ENCODE assay signal across 9 cellular contexts in the genomic region with DNA sequence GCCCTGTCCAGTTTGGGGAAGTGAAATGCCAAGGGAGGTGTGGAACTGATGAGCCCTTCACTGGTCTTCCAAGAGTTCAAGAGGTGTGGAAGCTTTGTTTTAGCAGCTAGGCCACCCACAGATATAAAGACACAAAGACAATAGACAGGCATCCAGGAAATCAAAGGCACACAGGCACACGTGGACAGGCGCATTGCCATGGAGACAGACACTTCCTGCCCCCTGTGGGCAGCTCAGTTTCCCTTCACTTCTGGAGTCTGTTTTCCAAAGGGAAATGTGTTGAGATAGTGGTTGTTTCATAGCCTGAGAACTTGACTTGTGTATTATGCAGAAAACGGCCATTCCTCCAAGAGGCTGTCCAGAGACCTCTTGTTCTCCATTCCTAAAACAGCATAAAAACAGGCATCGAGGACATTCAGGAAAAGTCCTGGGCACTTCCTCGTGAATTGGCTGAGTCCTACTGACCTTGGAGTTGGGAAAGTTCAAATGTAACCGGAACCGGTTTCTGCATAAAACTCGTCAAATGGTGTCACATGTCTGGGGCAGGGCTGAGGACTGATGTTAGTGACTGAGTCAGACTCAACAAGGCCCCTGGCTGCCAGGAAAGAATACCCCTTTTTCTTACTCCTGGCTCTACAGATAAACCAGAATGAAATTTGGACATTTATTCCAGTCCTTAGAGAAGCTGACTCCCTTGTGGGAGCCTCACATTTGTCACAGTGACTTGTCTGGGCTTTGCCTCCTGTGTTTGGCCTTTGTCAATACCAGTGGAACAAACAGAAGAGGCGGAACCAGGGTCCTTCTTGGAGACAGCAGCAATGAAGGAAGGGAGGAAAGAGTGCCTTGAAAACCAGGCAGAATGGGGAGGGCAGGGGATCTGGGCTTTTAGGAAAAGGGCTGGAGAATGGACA. TPM values are rescaled to one million over a fixed set of nuclear protein-coding genes. Genes with fewer than 3 reads are reported as not detected.
A peak's percentile ranks its signal among the peaks of the same experiment; 100 is the strongest.
DNase-seq lines count a peak whose midpoint lies in the region; ATAC-seq, FAIRE-seq and TF ChIP-seq lines count a peak whose summit lies in the region.
"Had no signal": no experiment of that assay in that cellular context is flagged by ENCODE, and none has a peak within 500 bp of the region (broad histone marks: within the 10 kb centered on the region; RNA-seq: fewer than 3 reads in every experiment).

No MANE protein-coding gene starts in this region.

- DNase-seq in NCI-H146 (lab: John Stamatoyannopoulos, UW) (peak; percentile 36), H1 (ENCODE audit: low read depth in 1 of 2, low spot score in 2 of 2) (no peak), NCI-H2227 (lab: John Stamatoyannopoulos, UW; ENCODE audit: unreplicated experiment) (no peak)

- H3K27ac ChIP-seq in BLaER1 treated with 17β-estradiol and CSF1 and Interleukin-3, amounts not matched to agents 10 nM and 100 nM = peak overlapping the region in 6 of 11 experiments; percentile 6 to 59 (median 31); a peak in 7 of 22 replicates
- no peak overlapping the region for H3K27ac ChIP-seq in H1 (ENCODE audit: low read depth, low read length)
- H3K27ac ChIP-seq in muscle layer of colon (ENCODE audit: low read depth, low read length) = peak overlapping the region; percentile 74

- H4K91ac ChIP-seq in H1 (replicated peaks; ENCODE audit: insufficient read length, low read length) = peak overlapping the region; percentile 79

- no peak overlapping the region for H3K23ac ChIP-seq in H1 (ENCODE audit: insufficient read length)

- H3K9ac ChIP-seq in BLaER1 treated with 17β-estradiol and CSF1 and Interleukin-3, amounts not matched to agents 10 nM and 100 nM = no peak overlapping the region
- H3K9ac ChIP-seq in H1 (replicated peaks in 1 of 4; ENCODE audit: extremely low read depth in 1 of 4, low read depth in 3 of 4, low read length in 3 of 4) (no peak overlapping the region; a peak in 1 of 7 replicates), muscle layer of colon (ENCODE audit: low read length) (peak overlapping the region; percentile 55)

- peak overlapping the region; percentile 90 for H2BK20ac ChIP-seq in H1 (ENCODE audit: low read length)

- CTCF ChIA-PET in H1 (lab: Charles Lee; ENCODE audit: partially characterized antibody) = interaction anchor here (0.7 to 5.0 kb wide), 21 partner anchors 10 to 231 kb away, joined by 3 to 40 read pairs (median 4); a partner anchor contains a TSS

- peaks cover 2% of the 10 kb centered on the region; the same call in 1 of the 2 replicates for H3K23me2 ChIP-seq in H1 (ENCODE audit: low read depth, low read length)

- no peaks in the 10 kb centered on the region for H3K27me3 ChIP-seq in BLaER1 treated with 17β-estradiol and CSF1 and Interleukin-3, amounts not matched to agents 10 nM and 100 nM
- H3K27me3 ChIP-seq in H1 (replicated peaks in 1 of 4; ENCODE audit: control insufficient read depth in 3 of 4, extremely low read depth in 1 of 4, insufficient read depth in 3 of 4, low read length in 3 of 4) = peaks cover 0 to 3% (median 0%) of the 10 kb centered on the region in 4 experiments; a peak in 2 of 7 replicates
- H3K27me3 ChIP-seq in muscle layer of colon (ENCODE audit: control insufficient read depth in 1 of 2, insufficient read depth in 2 of 2, low read length in 2 of 2) = no peaks in the 10 kb centered on the region

- H3K18ac ChIP-seq in H1 (ENCODE audit: extremely low read depth, low read length) = peak overlapping the region; percentile 88

- no peaks in the 10 kb centered on the region for H3K36me3 ChIP-seq in BLaER1 treated with 17β-estradiol and CSF1 and Interleukin-3, amounts not matched to agents 10 nM and 100 nM
- H3K36me3 ChIP-seq in H1 (ENCODE audit: control insufficient read depth in 2 of 4, insufficient read depth in 4 of 4, low read length in 3 of 4) (no peaks in the 10 kb centered on the region), muscle layer of colon (ENCODE audit: insufficient read depth, low read length) (peaks cover 5% of the 10 kb centered on the region)

- peak; percentile 32 for FAIRE-seq in H1 (lab: Jason Lieb, UNC)
- FAIRE-seq: frontal cortex had no signal

- ATAC-seq in HG03139 (IDR thresholded peaks at IDR 0.05; ENCODE audit: unreplicated experiment) (no peak), HG03571 (IDR thresholded peaks at IDR 0.05; ENCODE audit: unreplicated experiment) (no peak), GM18858 (IDR thresholded peaks at IDR 0.05; ENCODE audit: unreplicated experiment) (no peak)

- peak overlapping the region; percentile 68 for H2AK5ac ChIP-seq in H1 (ENCODE audit: low read depth, low read length)

- H3K14ac ChIP-seq in H1 (ENCODE audit: insufficient read length) = no peak overlapping the region

- no peak overlapping the region for H4K5ac ChIP-seq in H1 (ENCODE audit: insufficient read length, low read depth, low read length)

- TF ChIP-seq POLR2A in H1 (IDR thresholded peaks at IDR 0.05; ENCODE audit: control extremely low read depth in 1 of 2, low read depth in 2 of 2, low read length in 2 of 2) = no peak; a peak in 1 of 3 replicates

- no peak overlapping the region for H4K8ac ChIP-seq in H1 (ENCODE audit: extremely low read depth, insufficient read depth, low read length)

- H3K4me3 ChIP-seq in BLaER1 treated with 17β-estradiol and CSF1 and Interleukin-3, amounts not matched to agents 10 nM and 100 nM = no peak overlapping the region
- peak overlapping the region in 3 of 4 experiments; percentile 18 to 53 (median 36); a peak in 4 of 8 replicates for H3K4me3 ChIP-seq in H1 (ENCODE audit: extremely low read depth in 1 of 4, insufficient read depth in 2 of 4, low read depth in 3 of 4, low read length in 4 of 4)
- peak overlapping the region in 1 of 2 donors; percentile 55 for H3K4me3 ChIP-seq in muscle layer of colon (ENCODE audit: low read depth in 1 of 2, low read length in 2 of 2)

- H4K20me1 ChIP-seq in BLaER1 treated with 17β-estradiol and CSF1 and Interleukin-3, amounts not matched to agents 10 nM and 100 nM = no peaks in the 10 kb centered on the region
- no peaks in the 10 kb centered on the region for H4K20me1 ChIP-seq in H1 (replicated peaks in 1 of 2; ENCODE audit: control insufficient read depth in 1 of 2, insufficient read depth in 2 of 2, low read length in 2 of 2)

- H2BK12ac ChIP-seq in H1 (ENCODE audit: low read depth, low read length) = peak overlapping the region; percentile 79

- H3K4ac ChIP-seq in H1 (replicated peaks; ENCODE audit: insufficient read length, low read depth, low read length) = peak overlapping the region; percentile 25

- peaks cover 0 to 4% (median 0%) of the 10 kb centered on the region in 11 experiments; a peak in 2 of 22 replicates for H3K9me3 ChIP-seq in BLaER1 treated with 17β-estradiol and CSF1 and Interleukin-3, amounts not matched to agents 10 nM and 100 nM (replicated peaks in 1 of 11)
- H3K9me3 ChIP-seq in H1 (ENCODE audit: insufficient read depth in 2 of 2, low read depth in 1 of 2, low read length in 1 of 2) (no peaks in the 10 kb centered on the region), muscle layer of colon (ENCODE audit: low read length) (no peaks in the 10 kb centered on the region)

- H3K4me1 ChIP-seq in BLaER1 treated with 17β-estradiol and CSF1 and Interleukin-3, amounts not matched to agents 10 nM and 100 nM = peaks cover 12 to 29% (median 23%) of the 10 kb centered on the region in 10 experiments
- peaks cover 9 to 25% (median 18%) of the 10 kb centered on the region in 4 experiments for H3K4me1 ChIP-seq in H1 (replicated peaks in 1 of 4; ENCODE audit: control insufficient read depth in 3 of 4, insufficient read depth in 4 of 4, low read length in 3 of 4)
- H3K4me1 ChIP-seq in muscle layer of colon (ENCODE audit: insufficient read depth, low read length) = peaks cover 53% of the 10 kb centered on the region

- 0 out of 2 replicates have a peak, but pooled peaks cover 4% of the 10 kb centered on the region for H3K79me1 ChIP-seq in H1 (ENCODE audit: low read depth, low read length)

- WGBS in H1 (ENCODE audit: extremely low coverage in 1 of 2, insufficient coverage in 1 of 2, insufficient read length in 1 of 2, insufficient replicate concordance in 2 of 2, low coverage in 1 of 2, low lambda C conversion rate in 2 of 2, missing lambda C conversion rate in 1 of 2), 2 experiments = 67% methylated on average over 9 of the region's 9 CpGs; no CpG with 5 or more reads in 1 of the 2 experiments

- no peak overlapping the region for H3K56ac ChIP-seq in H1 (replicated peaks; ENCODE audit: insufficient read length, low read depth, low read length)

- peak overlapping the region; percentile 23 to 52 (median 44); a peak in 20 of 22 replicates for H3K4me2 ChIP-seq in BLaER1 treated with 17β-estradiol and CSF1 and Interleukin-3, amounts not matched to agents 10 nM and 100 nM
- peak overlapping the region; percentile 62 to 65 for H3K4me2 ChIP-seq in H1 (ENCODE audit: insufficient read depth in 1 of 2, low read depth in 2 of 2, low read length in 2 of 2)

- no peak for TF ChIP-seq RAD21 in H1 (IDR thresholded peaks at IDR 0.05 in 1 of 2, conservative IDR thresholded peaks at IDR 0.05 in 1 of 2; ENCODE audit: low read depth in 2 of 2, low read length in 2 of 2)

- H2BK5ac ChIP-seq in H1 (ENCODE audit: low read depth, low read length) = peak overlapping the region; percentile 84

- POLR2A ChIA-PET in H1 (lab: Charles Lee; ENCODE audit: partially characterized antibody) = interaction anchor here (0.6 to 3.3 kb wide), 20 partner anchors 10 to 1133 kb away, joined by 3 to 16 read pairs (median 3); a partner anchor contains a TSS

- no peak overlapping the region for H2BK120ac ChIP-seq in H1 (replicated peaks; ENCODE audit: low read depth, low read length)

- H3K79me2 ChIP-seq in H1 (ENCODE audit: control insufficient read depth in 1 of 2, insufficient read depth in 2 of 2, low read length in 2 of 2) = no peaks in the 10 kb centered on the region

- no peak for TF ChIP-seq EP300 in H1 (IDR thresholded peaks at IDR 0.05; ENCODE audit: borderline replicate concordance in 1 of 2, low read depth in 2 of 2, low read length in 2 of 2)

- peak overlapping the region; percentile 92 for H2BK15ac ChIP-seq in H1 (ENCODE audit: low read length)

- H2AFZ ChIP-seq in H1 (ENCODE audit: low read length) = no peak overlapping the region

- peak in 2 of 3 experiments; percentile 2 to 5; a peak in 1 of 4 replicates for TF ChIP-seq CTCF in H1 (IDR thresholded peaks at IDR 0.05; ENCODE audit: control extremely low read depth in 1 of 3, insufficient read depth in 1 of 3, low read depth in 1 of 3, low read length in 3 of 3)

TF ChIP-seq in H1, 55 proteins besides CTCF, POLR2A, EP300 and RAD21 (continues in another document):
- no peak for TF ChIP-seq RFX5 (IDR thresholded peaks at IDR 0.05; ENCODE audit: borderline replicate concordance, low read depth, low read length)

RNA-seq across cellular contexts. Expression of a gene that starts 1.3 kb away (rescaled TPM):
- total RNA-seq in H1 (2021; fragmentation: NEBNext Ultra II Directional; extraction: Animal tissue kit (Norgen Biotek cat#: 25700)) = 16.0 and 19.2 TPM in 2 replicates
- 4.4 and 4.9 TPM in 2 replicates for polyA plus RNA-seq in H1 (2011; rRNA removed)
- 4.2 TPM for polyA plus RNA-seq in H1 (2011; cell fraction: cytosol; rRNA removed)
- polyA plus RNA-seq in H1 (2011; cell fraction: nucleus; rRNA removed) = 10.3 TPM
- 7.6 to 11.5 TPM (median 8.7 TPM) in 4 replicates for polyA plus RNA-seq in H1 (2012, experiment 1 of 2)
- 4.6 TPM for polyA plus RNA-seq in H1 (2012, experiment 2 of 2)
- polyA plus RNA-seq in H1 (2013, experiment 1 of 2) = 6.6 TPM
- polyA plus RNA-seq in H1 (2013, experiment 2 of 2) = 5.8 TPM
- 9.1 and 14.5 TPM in 2 replicates for polyA minus RNA-seq in H1 (2011; rRNA and poly(A)+ RNA removed)
- 5.1 TPM for polyA minus RNA-seq in H1 (2011; cell fraction: cytosol; rRNA and poly(A)+ RNA removed)
- polyA minus RNA-seq in H1 (2011; cell fraction: nucleus; rRNA and poly(A)+ RNA removed) = 7.5 TPM

Comparison
In these comparisons a context has a peak if more than half of its experiments do, and no peak if none do; other contexts are left out.
1. H3K4me3 ChIP-seq: peak in H1 (3 of 4); none in BLaER1 treated with 17β-estradiol and CSF1 and Interleukin-3, amounts not matched to agents 10 nM and 100 nM (0 of 10).